15 cellular contexts compared by ENCODE assay signal in genomic region chr3:135964160-135964955, GRCh38. TPM values are rescaled to one million over a fixed set of nuclear protein-coding genes. Genes with fewer than 3 reads are reported as not detected.
DNase-seq lines count a peak whose midpoint lies in the region; ATAC-seq, FAIRE-seq and TF ChIP-seq lines count a peak whose summit lies in the region.
"Had no signal": no experiment of that assay in that cellular context is flagged by ENCODE, and none has a peak within 500 bp of the region (broad histone marks: within the 10 kb centered on the region; RNA-seq: fewer than 3 reads in every experiment).

No MANE protein-coding gene starts in this region.

- peaks cover 22% of the 10 kb centered on the region for H3K27me3 ChIP-seq in CD4-positive, CD25-positive, alpha-beta regulatory T cell (ENCODE audit: control insufficient read depth, insufficient read depth, low read length)

- peaks cover 39% of the 10 kb centered on the region for H3K27me3 Mint-ChIP-seq in CD4-positive, CD25-positive, alpha-beta regulatory T cell
- no peaks in the 10 kb centered on the region for H3K27me3 Mint-ChIP-seq in brain
- H3K27me3 Mint-ChIP-seq in natural killer cell treated with Interleukin-12 subunit alpha and Interleukin-12 subunit beta and Interleukin-15 and Interleukin-18, amount 100 ng/mL, for 72 hours: peaks cover 9 to 25% of the 10 kb centered on the region in 2 donors

- no peak overlapping the region for H3K27ac Mint-ChIP-seq in CD4-positive, CD25-positive, alpha-beta regulatory T cell
- H3K27ac Mint-ChIP-seq in brain: peak overlapping the region in 2 of 5 experiments; percentile 57 to 78
- no peak overlapping the region for H3K27ac Mint-ChIP-seq in natural killer cell treated with Interleukin-12 subunit alpha and Interleukin-12 subunit beta and Interleukin-15 and Interleukin-18, amount 100 ng/mL, for 72 hours

- no peak for ATAC-seq in CD4-positive, CD25-positive, alpha-beta regulatory T cell (ENCODE audit: low read depth in 2 of 2)
- no peak for ATAC-seq in natural killer cell treated with Interleukin-12 subunit alpha and Interleukin-12 subunit beta and Interleukin-15 and Interleukin-18, amount 100 ng/mL, for 72 hours

- H3K4me3 ChIP-seq in CD4-positive, CD25-positive, alpha-beta regulatory T cell (ENCODE audit: low read depth, low read length): no peak overlapping the region

- H3K4me1 Mint-ChIP-seq in CD4-positive, CD25-positive, alpha-beta regulatory T cell: peaks cover 0 to 15% (median 4%) of the 10 kb centered on the region in 4 donors
- peaks cover 35% of the 10 kb centered on the region for H3K4me1 Mint-ChIP-seq in brain
- peaks cover 0 to 5% of the 10 kb centered on the region in 2 donors for H3K4me1 Mint-ChIP-seq in natural killer cell treated with Interleukin-12 subunit alpha and Interleukin-12 subunit beta and Interleukin-15 and Interleukin-18, amount 100 ng/mL, for 72 hours (ENCODE audit: low read depth in 2 of 2)

- peaks cover 8% of the 10 kb centered on the region for H3K4me1 ChIP-seq in CD4-positive, CD25-positive, alpha-beta regulatory T cell (ENCODE audit: control insufficient read depth, insufficient read depth, low read length, poor library complexity, severe bottlenecking)

- FAIRE-seq in GM12892 (lab: Jason Lieb, UNC): no peak
- FAIRE-seq: keratinocyte had no signal

- H3K27ac ChIP-seq in CD4-positive, CD25-positive, alpha-beta regulatory T cell (ENCODE audit: insufficient read depth, low read length, poor library complexity, severe bottlenecking): no peak overlapping the region

- no peak for DNase-seq in CD4-positive, CD25-positive, alpha-beta regulatory T cell
- DNase-seq in G401 (ENCODE audit: low spot score) (peak; percentile 14), GM12892 (ENCODE audit: insufficient read length) (no peak), NCI-H345 treated with DMSO at 0.1 percent for 48 hours (lab: John Stamatoyannopoulos, UW; ENCODE audit: unreplicated experiment) (no peak), H4 (ENCODE audit: low spot score) (no peak), GM19238 (ENCODE audit: insufficient read length, low spot score) (no peak)
- no peak for DNase-seq in natural killer cell treated with Interleukin-12 subunit alpha and Interleukin-12 subunit beta and Interleukin-15 and Interleukin-18, amount 100 ng/mL, for 72 hours (ENCODE audit: low spot score)
- DNase-seq: cerebellar nuclear complex; NCI-H1105; NCI-H510A treated with DMSO at 0.1 percent for 48 hours; RPMI8226; stimulated activated CD4-positive, alpha-beta T cell treated with anti-CD3 and anti-CD28 coated beads, Interleukin-1b, Interleukin-23, amount 100 ng/mL, for 48 hours; stimulated activated naive CD8-positive, alpha-beta T cell treated with anti-CD3 and anti-CD28 coated beads, Interleukin-15, Interleukin-2, amounts not matched to agents 100 U/mL and 50 U/mL, for 24 hours had no signal

- H3K36me3 Mint-ChIP-seq in CD4-positive, CD25-positive, alpha-beta regulatory T cell: no peaks in the 10 kb centered on the region
- peaks cover 13% of the 10 kb centered on the region for H3K36me3 Mint-ChIP-seq in brain
- no peaks in the 10 kb centered on the region for H3K36me3 Mint-ChIP-seq in natural killer cell treated with Interleukin-12 subunit alpha and Interleukin-12 subunit beta and Interleukin-15 and Interleukin-18, amount 100 ng/mL, for 72 hours

- peaks cover 0 to 4% of the 10 kb centered on the region in 2 experiments for H3K9me3 ChIP-seq in CD4-positive, CD25-positive, alpha-beta regulatory T cell (ENCODE audit: control insufficient read depth in 2 of 2, low read length in 2 of 2)

- in situ Hi-C loops in G401 (cut with HindIII; ENCODE audit: low sequenced_read_pairs): no loop called here

- H3K9me3 Mint-ChIP-seq in CD4-positive, CD25-positive, alpha-beta regulatory T cell: peaks cover 0 to 31% (median 13%) of the 10 kb centered on the region in 7 donors
- peaks cover 21 to 27% (median 22%) of the 10 kb centered on the region in 5 experiments for H3K9me3 Mint-ChIP-seq in brain
- H3K9me3 Mint-ChIP-seq in natural killer cell treated with Interleukin-12 subunit alpha and Interleukin-12 subunit beta and Interleukin-15 and Interleukin-18, amount 100 ng/mL, for 72 hours: peaks cover 6% of the 10 kb centered on the region

- no peak for TF ChIP-seq CTCF in brain (conservative IDR thresholded peaks at IDR 0.05)

- no peak for TF ChIP-seq POLR2A in GM12892 (IDR thresholded peaks at IDR 0.05; ENCODE audit: low read depth, low read length)

- H3K36me3 ChIP-seq in CD4-positive, CD25-positive, alpha-beta regulatory T cell (ENCODE audit: control insufficient read depth, insufficient read depth, low read length): no peaks in the 10 kb centered on the region

- H3K4me3 Mint-ChIP-seq in CD4-positive, CD25-positive, alpha-beta regulatory T cell: peak overlapping the region; percentile 59 to 86 (median 80)
- peak overlapping the region; percentile 84 to 93 (median 89) for H3K4me3 Mint-ChIP-seq in brain
- peak overlapping the region; percentile 80 for H3K4me3 Mint-ChIP-seq in natural killer cell treated with Interleukin-12 subunit alpha and Interleukin-12 subunit beta and Interleukin-15 and Interleukin-18, amount 100 ng/mL, for 72 hours

RNA-seq across cellular contexts. Expression of gene PPP2R3A, which starts 1.2 kb away (rescaled TPM):
- 0.05 TPM for total RNA-seq in CD4-positive, CD25-positive, alpha-beta regulatory T cell
- polyA plus RNA-seq in CD4-positive, CD25-positive, alpha-beta regulatory T cell: under 1 TPM; 0.03 to 0.27 (median 0.18) TPM
- total RNA-seq in G401 (2014; rRNA removed; shearing (Covaris generic)): 0.88 and 3.6 TPM in 2 replicates
- 3.6 TPM for polyA plus RNA-seq in brain (ENCODE audit: insufficient read depth, low read depth, low replicate concordance)
- under 1 TPM; 0.11 to 0.24 TPM for total RNA-seq in natural killer cell treated with Interleukin-12 subunit alpha and Interleukin-12 subunit beta and Interleukin-15 and Interleukin-18, amount 100 ng/mL, for 72 hours
- 0.13 TPM for polyA plus RNA-seq in GM12892 (2012; ENCODE audit: missing spikeins)
- 7.5 and 9.0 TPM in 2 replicates for total RNA-seq in H4 (2014; rRNA removed; shearing (Covaris generic))
